ENCODE assay signal across 22 cellular contexts in genomic region chr10:129833366-129833765, GRCh38.
"Had no signal": no experiment of that assay in that cellular context is flagged by ENCODE, and none has a peak within 500 bp of the region (broad histone marks: within the 10 kb centered on the region; RNA-seq: fewer than 3 reads in every experiment).

No MANE protein-coding gene starts in this region.

- H3K4me3 ChIP-seq: colonic mucosa, esophagus muscularis mucosa, gastroesophageal sphincter, lower lobe of right lung, right lobe of liver, stomach, thyroid gland, vagina had no signal

- H3K9me3 ChIP-seq: colonic mucosa, esophagus muscularis mucosa, gastroesophageal sphincter, lower lobe of right lung, right lobe of liver, stomach, thyroid gland, vagina had no signal

- H2AFZ ChIP-seq: parathyroid adenoma had no signal

- H3K4me1 ChIP-seq: colonic mucosa, esophagus muscularis mucosa, foreskin keratinocyte, gastroesophageal sphincter, lower lobe of right lung, parathyroid adenoma, right lobe of liver, stomach, thyroid gland, vagina had no signal

- H3K27me3 ChIP-seq: colonic mucosa, esophagus muscularis mucosa, foreskin keratinocyte, gastroesophageal sphincter, right lobe of liver, stomach, thyroid gland, vagina had no signal

- H3K27me3 Mint-ChIP-seq: dendritic cell treated with granulocyte-macrophage colony-stimulating factor and Interleukin-4, amounts not matched to agents 40 ng/mL and 50 ng/mL, for 4 days had no signal

- H3K9me3 Mint-ChIP-seq: dendritic cell treated with granulocyte-macrophage colony-stimulating factor and Interleukin-4, amounts not matched to agents 40 ng/mL and 50 ng/mL, for 4 days; naive B cell; natural killer cell treated with Interleukin-12 subunit alpha and Interleukin-12 subunit beta and Interleukin-15 and Interleukin-18, amount 100 ng/mL, for 72 hours; neural crest cell had no signal

- DNase-seq: colonic mucosa; effector memory CD4-positive, alpha-beta T cell; left ventricle myocardium superior; lower lobe of right lung; naive B cell; right lobe of liver; small intestine; stimulated activated CD4-positive, alpha-beta T cell treated with anti-CD3 and anti-CD28 coated beads, Interleukin-15, amount 100 ng/mL, for 24 hours; stimulated activated CD4-positive, alpha-beta T cell treated with anti-CD3 and anti-CD28 coated beads, Interleukin-2, amount 100 ng/mL, for 48 hours; stimulated activated naive CD4-positive, alpha-beta T cell; stomach; thyroid gland; trophoblast cell had no signal

- H3K79me2 ChIP-seq: parathyroid adenoma had no signal

- H3K27ac Mint-ChIP-seq: dendritic cell treated with granulocyte-macrophage colony-stimulating factor and Interleukin-4, amounts not matched to agents 40 ng/mL and 50 ng/mL, for 4 days; naive B cell; natural killer cell treated with Interleukin-12 subunit alpha and Interleukin-12 subunit beta and Interleukin-15 and Interleukin-18, amount 100 ng/mL, for 72 hours; progenitor cell of endocrine pancreas had no signal

- H3K4me1 Mint-ChIP-seq: naive B cell had no signal

- H3K36me3 ChIP-seq: colonic mucosa, lower lobe of right lung, right lobe of liver, thyroid gland, vagina had no signal

- H3K27ac ChIP-seq: colonic mucosa, esophagus muscularis mucosa, foreskin keratinocyte, gastroesophageal sphincter, lower lobe of right lung, parathyroid adenoma, right lobe of liver, stomach, thyroid gland, vagina had no signal

- H3K4me3 Mint-ChIP-seq: dendritic cell treated with granulocyte-macrophage colony-stimulating factor and Interleukin-4, amounts not matched to agents 40 ng/mL and 50 ng/mL, for 4 days; naive B cell; natural killer cell treated with Interleukin-12 subunit alpha and Interleukin-12 subunit beta and Interleukin-15 and Interleukin-18, amount 100 ng/mL, for 72 hours; neural crest cell had no signal

- ATAC-seq: foreskin keratinocyte; gastroesophageal sphincter; left ventricle myocardium superior; lower lobe of right lung; natural killer cell treated with Interleukin-12 subunit alpha and Interleukin-12 subunit beta and Interleukin-15 and Interleukin-18, amount 100 ng/mL, for 72 hours; right lobe of liver had no signal
